Comparison of ENCODE assay signal across 9 cellular contexts in the genomic region with DNA sequence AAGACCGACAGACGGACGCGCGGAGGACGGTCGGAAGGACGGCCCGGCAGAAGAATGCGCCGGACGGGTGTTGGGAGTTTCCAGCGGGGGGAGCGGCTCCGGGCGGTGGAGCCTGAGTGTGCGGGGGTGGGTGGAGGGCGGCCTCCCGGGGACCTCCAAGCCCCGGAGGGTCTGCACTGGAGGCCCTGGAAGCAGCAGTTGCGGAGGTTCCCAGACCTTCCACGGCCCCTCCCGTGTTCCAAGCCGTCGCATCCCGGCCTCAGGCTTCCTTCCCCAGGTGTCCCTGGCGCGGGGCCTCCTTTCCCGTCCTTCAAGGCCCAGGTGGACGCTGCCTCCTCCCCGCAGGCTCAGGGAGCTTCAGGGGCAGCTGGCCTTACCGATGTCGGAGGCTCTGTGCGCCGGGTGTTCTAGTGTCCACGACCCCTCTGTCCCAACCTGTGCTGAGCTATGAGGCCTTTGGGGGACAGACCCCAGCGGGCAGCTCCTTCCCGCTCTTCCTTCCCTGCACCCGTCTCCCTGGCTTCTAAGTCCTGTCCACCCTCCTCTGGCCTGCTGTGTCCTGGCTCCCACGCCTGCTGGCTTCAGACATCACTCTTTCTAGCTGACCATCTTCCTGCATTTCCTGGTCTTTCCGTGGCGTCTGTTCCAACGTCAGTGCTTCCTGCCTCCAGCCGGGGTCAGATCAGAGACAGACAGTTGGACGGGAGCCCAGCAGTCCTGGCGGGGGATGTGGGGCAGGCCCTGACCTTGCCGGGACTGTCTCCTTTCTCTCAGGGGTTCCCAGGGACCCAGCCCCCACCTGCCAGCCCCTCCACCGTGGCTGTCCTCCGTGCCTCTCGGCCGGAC. TPM values are rescaled to one million over a fixed set of nuclear protein-coding genes. Genes with fewer than 3 reads are reported as not detected.
DNase-seq lines count a peak whose midpoint lies in the region; ATAC-seq, FAIRE-seq and TF ChIP-seq lines count a peak whose summit lies in the region.
"Had no signal": no experiment of that assay in that cellular context is flagged by ENCODE, and none has a peak within 500 bp of the region (broad histone marks: within the 10 kb centered on the region; RNA-seq: fewer than 3 reads in every experiment).

No MANE protein-coding gene starts in this region.

- H3K4me1 ChIP-seq in IMR-90 (ENCODE audit: control insufficient read depth, insufficient read depth, low read length) (peaks cover under 1% of the 10 kb centered on the region; the same call in 1 of the 2 replicates), iPS-18a (ENCODE audit: control insufficient read depth, low read depth, low read length) (peaks cover 28% of the 10 kb centered on the region), small intestine (ENCODE audit: control insufficient read depth in 2 of 2, insufficient read depth in 1 of 2, low read depth in 1 of 2, low read length in 1 of 2) (no peaks in the 10 kb centered on the region), OCI-LY7 (ENCODE audit: insufficient read depth, low read length, poor library complexity, severe bottlenecking) (peaks cover 40% of the 10 kb centered on the region)

- no peak for ATAC-seq in IMR-90 (ENCODE audit: low read depth)
- no peak for ATAC-seq in HG03520 (IDR thresholded peaks at IDR 0.05; ENCODE audit: unreplicated experiment)

- TF ChIP-seq CTCF in IMR-90 (conservative IDR thresholded peaks at IDR 0.05; ENCODE audit: low read depth, low read length) = no peak
- no peak for TF ChIP-seq CTCF in astrocyte of the spinal cord (IDR thresholded peaks at IDR 0.05; ENCODE audit: low read depth, low read length)
- no peak for TF ChIP-seq CTCF in OCI-LY7 (conservative IDR thresholded peaks at IDR 0.05; ENCODE audit: low read length)

- no peak overlapping the region for H3K27ac ChIP-seq in IMR-90 (ENCODE audit: insufficient read depth, low read length)
- H3K27ac ChIP-seq in iPS-18a (ENCODE audit: low read length) = no peak overlapping the region
- H3K27ac ChIP-seq in small intestine (ENCODE audit: low read depth in 1 of 2, low read length in 1 of 2) = peak overlapping the region; percentile 90 to 98
- no peak overlapping the region for H3K27ac ChIP-seq in OCI-LY7 (ENCODE audit: low read depth, low read length, poor library complexity, severe bottlenecking)

- no peak for TF ChIP-seq RAD21 in IMR-90 (IDR thresholded peaks at IDR 0.05; ENCODE audit: low read length)

- H3K4me2 ChIP-seq in IMR-90 (ENCODE audit: low read depth, low read length) = no peak overlapping the region
- no peak overlapping the region; the same call in 1 of the 2 replicates for H3K4me2 ChIP-seq in OCI-LY7 (ENCODE audit: low read length)

- H3K4ac ChIP-seq in IMR-90 (ENCODE audit: low read depth, low read length) = no peak overlapping the region

- no peak overlapping the region for H2BK20ac ChIP-seq in IMR-90 (ENCODE audit: low read depth, low read length)

- H2BK120ac ChIP-seq in IMR-90 (ENCODE audit: low read depth, low read length) = no peak overlapping the region

- peaks cover 5% of the 10 kb centered on the region; the same call in 1 of the 2 replicates for H3K9me3 ChIP-seq in IMR-90 (ENCODE audit: control insufficient read depth, insufficient read depth, low read length)
- H3K9me3 ChIP-seq in iPS-18a (ENCODE audit: control insufficient read depth, low read depth, low read length) = no peaks in the 10 kb centered on the region
- no peaks in the 10 kb centered on the region for H3K9me3 ChIP-seq in small intestine (ENCODE audit: control insufficient read depth, low read depth)
- H3K9me3 ChIP-seq in OCI-LY7 (ENCODE audit: low read length) = no peaks in the 10 kb centered on the region; the same call in 1 of the 2 replicates

- no peaks in the 10 kb centered on the region for H3K9me2 ChIP-seq in OCI-LY7 (ENCODE audit: insufficient read depth, low read length)

- no peaks in the 10 kb centered on the region for H3K79me2 ChIP-seq in OCI-LY7 (ENCODE audit: insufficient read depth, low read depth, low read length)

- peaks cover under 1% of the 10 kb centered on the region; the same call in 1 of the 2 replicates for H4K20me1 ChIP-seq in IMR-90 (ENCODE audit: insufficient read depth, low read length)
- H4K20me1 ChIP-seq in OCI-LY7 (ENCODE audit: insufficient read depth, low read length) = no peaks in the 10 kb centered on the region

- in situ Hi-C loops in IMR-90 (cut with MboI; ENCODE audit: low sequenced_read_pairs) (no loop called here), astrocyte of the spinal cord (cut with HindIII; ENCODE audit: low sequenced_read_pairs) (no loop called here)

- H3K23ac ChIP-seq in IMR-90 (ENCODE audit: low read depth, low read length) = no peak overlapping the region

- H3K9ac ChIP-seq in IMR-90 (ENCODE audit: low read depth, low read length) (no peak overlapping the region), iPS-18a (ENCODE audit: low read length) (no peak overlapping the region)

- no peak overlapping the region for H4K5ac ChIP-seq in IMR-90 (ENCODE audit: low read depth, low read length)

- H3K27me3 ChIP-seq in IMR-90 (ENCODE audit: control insufficient read depth, insufficient read depth, low read length) (peaks cover 33% of the 10 kb centered on the region), iPS-18a (ENCODE audit: control insufficient read depth, insufficient read depth, low read length) (peaks cover 53% of the 10 kb centered on the region), small intestine (ENCODE audit: control insufficient read depth in 2 of 2, insufficient read depth in 2 of 2, low read length in 2 of 2) (peaks cover 0 to 6% of the 10 kb centered on the region in 2 donors)

- H3K4me3 ChIP-seq in IMR-90 (ENCODE audit: insufficient read depth, low read depth, low read length) = no peak overlapping the region
- no peak overlapping the region for H3K4me3 ChIP-seq in astrocyte of the spinal cord (ENCODE audit: low read depth, low read length)
- H3K4me3 ChIP-seq in iPS-18a (ENCODE audit: low read length) = peak overlapping the region; percentile 52
- H3K4me3 ChIP-seq in small intestine (ENCODE audit: low read depth in 1 of 2, low read length in 2 of 2) = peak overlapping the region; percentile 71 to 86
- no peak overlapping the region for H3K4me3 ChIP-seq in OCI-LY7 (ENCODE audit: low read depth, low read length, poor library complexity, severe bottlenecking)

- no peak overlapping the region for H4K8ac ChIP-seq in IMR-90 (ENCODE audit: low read depth in 2 of 2, low read length in 2 of 2)

- no peak for FAIRE-seq in small intestine (lab: Jason Lieb, UNC)

- dilution Hi-C loops in IMR-90 (cut with HindIII; ENCODE audit: low sequenced_read_pairs, unreplicated experiment) = no loop called here

- CTCF ChIA-PET in IMR-90 (lab: Yijun Ruan, JAX) (no interaction called here), OCI-LY7 (lab: Charles Lee; ENCODE audit: unreplicated experiment) (no interaction called here)

- BruUV-seq in IMR-90 (replicated peaks; lab: Mats Ljungman, UMichigan) (no TSS peak), OCI-LY7 (replicated peaks; lab: Mats Ljungman, UMichigan) (no TSS peak)

- no peak overlapping the region for H2AK9ac ChIP-seq in IMR-90 (replicated peaks; ENCODE audit: low read depth, low read length, poor library complexity)

- no peak overlapping the region for H2BK15ac ChIP-seq in IMR-90 (ENCODE audit: low read depth, low read length)

- H3K9me1 ChIP-seq in IMR-90 (ENCODE audit: insufficient read depth, low read length) = no peaks in the 10 kb centered on the region

- peak; percentile 50 for DNase-seq in IMR-90
- DNase-seq in astrocyte of the spinal cord (ENCODE audit: low read depth, low spot score) = peak; percentile 56
- DNase-seq in small intestine = peak; percentile 80
- DNase-seq in stimulated activated CD4-positive, alpha-beta T cell treated with anti-CD3 and anti-CD28 coated beads, Interleukin-15, amount 100 ng/mL, for 24 hours = no peak
- DNase-seq in SKM-1 (lab: John Stamatoyannopoulos, UW; ENCODE audit: unreplicated experiment) = no peak
- no peak for DNase-seq in OCI-LY7 (ENCODE audit: low spot score)
- DNase-seq: activated effector memory CD4-positive, alpha-beta T cell treated with Interleukin-2 at 50 U/mL for 16 hours had no signal

- no peak for TF ChIP-seq POLR2A in IMR-90 (IDR thresholded peaks at IDR 0.05; ENCODE audit: low read depth, low read length)

- H3K79me1 ChIP-seq in IMR-90 (ENCODE audit: low read depth in 1 of 2, low read length in 2 of 2) = no peaks in the 10 kb centered on the region

- H3K36me3 ChIP-seq in IMR-90 (ENCODE audit: control insufficient read depth, insufficient read depth, low read length) = no peaks in the 10 kb centered on the region
- no peaks in the 10 kb centered on the region for H3K36me3 ChIP-seq in iPS-18a (ENCODE audit: control insufficient read depth, low read depth, low read length)
- H3K36me3 ChIP-seq in small intestine (ENCODE audit: control insufficient read depth in 2 of 2, insufficient read depth in 2 of 2, low read length in 2 of 2) = no peaks in the 10 kb centered on the region
- H3K36me3 ChIP-seq in OCI-LY7 (ENCODE audit: insufficient read depth, low read length) = no peaks in the 10 kb centered on the region

- no peak overlapping the region for H3K18ac ChIP-seq in IMR-90 (ENCODE audit: low read depth, low read length)

- POLR2A ChIA-PET in IMR-90 (lab: Charles Lee; ENCODE audit: unreplicated experiment) = no interaction called here
- POLR2A ChIA-PET in OCI-LY7 (lab: Charles Lee) = no interaction called here

- no peak overlapping the region for H3K56ac ChIP-seq in IMR-90 (ENCODE audit: extremely low read depth, insufficient read depth, low read length)

- no peak overlapping the region for H3K14ac ChIP-seq in IMR-90 (replicated peaks; ENCODE audit: low read depth, low read length)

- H2AK5ac ChIP-seq in IMR-90 (ENCODE audit: low read depth, low read length) = no peak overlapping the region

- H2BK5ac ChIP-seq in IMR-90 (ENCODE audit: low read depth, low read length, poor library complexity, severe bottlenecking) = no peak overlapping the region

- intact Hi-C loops in IMR-90 (cut with micrococcal nuclease) = no loop called here
- intact Hi-C loops in OCI-LY7 (cut with micrococcal nuclease; ENCODE audit: unreplicated experiment) = no loop called here

- WGBS in IMR-90 (ENCODE audit: extremely low coverage in 2 of 2, insufficient read length in 1 of 2), 2 experiments = 31% methylated on average over 31 of the region's 51 CpGs; no CpG with 5 or more reads in 1 of the 2 experiments
- 8 to 23% (median 18%) methylated on average over 28 to 51 of the region's 51 CpGs for WGBS in small intestine, 3 donors

- H4K91ac ChIP-seq in IMR-90 (ENCODE audit: insufficient read depth, low read depth, low read length) = no peak overlapping the region

- H2AFZ ChIP-seq in IMR-90 (replicated peaks; ENCODE audit: low read length, poor library complexity) = peak overlapping the region; percentile 70
- H2AFZ ChIP-seq in OCI-LY7 (ENCODE audit: low read length) = no peak overlapping the region

RNA-seq across cellular contexts. Expression of a gene that starts 5.6 kb away (rescaled TPM):
- not detected in 2 replicates for total RNA-seq in IMR-90 (2012; rRNA removed)
- 0.15 and 0.39 TPM in 2 replicates for polyA plus RNA-seq in IMR-90 (2012; rRNA removed)
- 0.37 and 1.8 TPM in 2 replicates for polyA plus RNA-seq in IMR-90 (2012; cell fraction: cytosol; rRNA removed)
- 2.9 and 4.1 TPM in 2 replicates for polyA plus RNA-seq in IMR-90 (2012; cell fraction: nucleus; rRNA removed; ENCODE audit: low replicate concordance)
- polyA plus RNA-seq in small intestine = 10 to 100 TPM in 1 of 3 donors, 1 to 10 TPM in 2; 3.2 to 12.6 (median 5.1) TPM
- total RNA-seq in OCI-LY7 (2014; rRNA removed; shearing (Covaris generic)) = 6.9 TPM in 2 replicates
- total RNA-seq in OCI-LY7 (2022) = 6.4 and 8.9 TPM in 2 replicates

RNA-seq across cellular contexts. Expression of a gene that starts 18.9 kb away (rescaled TPM):
- total RNA-seq in IMR-90 (2012; rRNA removed) (9.7 and 11.4 TPM in 2 replicates), OCI-LY7 (2022) (19.7 and 22.3 TPM in 2 replicates)
- polyA plus RNA-seq in IMR-90 (2012; rRNA removed) (22.9 and 28.4 TPM in 2 replicates), small intestine (10 to 100 TPM in 1 of 3 donors, 1 to 10 TPM in 2; 3.4 to 21.5 (median 9.7) TPM)
- 17.3 and 37.9 TPM in 2 replicates for polyA plus RNA-seq in IMR-90 (2012; cell fraction: cytosol; rRNA removed)
- polyA plus RNA-seq in IMR-90 (2012; cell fraction: nucleus; rRNA removed; ENCODE audit: low replicate concordance) = 14.3 and 42.3 TPM in 2 replicates
- 11.6 and 11.7 TPM in 2 replicates for total RNA-seq in OCI-LY7 (2014; rRNA removed; shearing (Covaris generic))

RNA-seq across cellular contexts. Expression of a gene that starts 41.3 kb away (rescaled TPM):
- 36.7 and 36.9 TPM in 2 replicates for total RNA-seq in IMR-90 (2012; rRNA removed)
- polyA plus RNA-seq in IMR-90 (2012; rRNA removed) = 65.1 and 66.0 TPM in 2 replicates
- polyA plus RNA-seq in IMR-90 (2012; cell fraction: cytosol; rRNA removed) = 38.5 and 59.2 TPM in 2 replicates
- polyA plus RNA-seq in IMR-90 (2012; cell fraction: nucleus; rRNA removed; ENCODE audit: low replicate concordance) = 43.4 and 76.9 TPM in 2 replicates
- 10 to 100 TPM; 34.7 to 62.5 (median 34.9) TPM for polyA plus RNA-seq in small intestine
- total RNA-seq in OCI-LY7 (2014; rRNA removed; shearing (Covaris generic)) = 59.5 and 62.6 TPM in 2 replicates
- 74.8 and 76.1 TPM in 2 replicates for total RNA-seq in OCI-LY7 (2022)

RNA-seq across cellular contexts. Expression of a gene that starts 45.4 kb away (rescaled TPM):
- not detected in 2 replicates for total RNA-seq in IMR-90 (2012; rRNA removed)
- not detected in 2 replicates for polyA plus RNA-seq in IMR-90 (2012; rRNA removed)
- polyA plus RNA-seq in IMR-90 (2012; cell fraction: cytosol; rRNA removed) = not detected in 2 replicates
- 0.09 TPM in 1 of 2 replicates, not detected in the other for polyA plus RNA-seq in IMR-90 (2012; cell fraction: nucleus; rRNA removed; ENCODE audit: low replicate concordance)
- not detected for polyA plus RNA-seq in small intestine
- total RNA-seq in OCI-LY7 (2014; rRNA removed; shearing (Covaris generic)) = 0.73 TPM in 1 of 2 replicates, not detected in the other
- 1.7 and 2.7 TPM in 2 replicates for total RNA-seq in OCI-LY7 (2022)

RNA-seq across cellular contexts. Expression of a gene that starts 55.4 kb away (rescaled TPM):
- total RNA-seq in IMR-90 (2012; rRNA removed) = 236 and 237 TPM in 2 replicates
- polyA plus RNA-seq in IMR-90 (2012; rRNA removed) = 529 and 613 TPM in 2 replicates
- 396 and 719 TPM in 2 replicates for polyA plus RNA-seq in IMR-90 (2012; cell fraction: cytosol; rRNA removed)
- 295 and 529 TPM in 2 replicates for polyA plus RNA-seq in IMR-90 (2012; cell fraction: nucleus; rRNA removed; ENCODE audit: low replicate concordance)
- 100 to 1,000 TPM; 365 to 374 (median 369) TPM for polyA plus RNA-seq in small intestine
- total RNA-seq in OCI-LY7 (2014; rRNA removed; shearing (Covaris generic)) = 376 and 417 TPM in 2 replicates
- 402 and 443 TPM in 2 replicates for total RNA-seq in OCI-LY7 (2022)

Comparison
In these comparisons a context has a peak if more than half of its experiments do, and no peak if none do; other contexts are left out.
1. DNase-seq: peak in IMR-90 (single experiment), astrocyte of the spinal cord (single experiment) and small intestine (single experiment); none in stimulated activated CD4-positive, alpha-beta T cell treated with anti-CD3 and anti-CD28 coated beads, Interleukin-15, amount 100 ng/mL, for 24 hours (single experiment), SKM-1 (single experiment) and OCI-LY7 (single experiment).
2. H3K27ac ChIP-seq: peak in small intestine (2 of 2); none in IMR-90 (single experiment), iPS-18a (single experiment) and OCI-LY7 (single experiment).
3. H3K4me3 ChIP-seq: peak in iPS-18a (single experiment) and small intestine (2 of 2); none in IMR-90 (single experiment), astrocyte of the spinal cord (single experiment) and OCI-LY7 (single experiment).